Comparison of ENCODE assay signal across 27 cellular contexts in genomic region chr20:5160882-5161281, GRCh38. TPM values are rescaled to one million over a fixed set of nuclear protein-coding genes. Genes with fewer than 3 reads are reported as not detected.
A peak's percentile ranks its signal among the peaks of the same experiment; 100 is the strongest.
DNase-seq lines count a peak whose midpoint lies in the region; ATAC-seq and TF ChIP-seq lines count a peak whose summit lies in the region.
"Had no signal": no experiment of that assay in that cellular context is flagged by ENCODE, and none has a peak within 500 bp of the region (broad histone marks: within the 10 kb centered on the region; RNA-seq: fewer than 3 reads in every experiment).

No MANE protein-coding gene starts in this region.

- no peaks in the 10 kb centered on the region for H3K36me3 Mint-ChIP-seq in progenitor cell of endocrine pancreas (ENCODE audit: insufficient read depth)

- no peaks in the 10 kb centered on the region for H3K27me3 Mint-ChIP-seq in progenitor cell of endocrine pancreas

- in situ Hi-C loops in SK-MEL-5 (cut with HindIII; ENCODE audit: low pct_unique_long_range_greater_than_20kb, low sequenced_read_pairs), result no loop called here

- ATAC-seq in HG03521 (IDR thresholded peaks at IDR 0.05; ENCODE audit: unreplicated experiment), result no peak
- ATAC-seq: activated CD4-positive, CD25-positive, alpha-beta regulatory T cell treated with anti-CD3 and anti-CD28 coated beads, Interleukin-2, amount 50 U/mL, for 24 hours; activated CD8-positive, alpha-beta T cell treated with anti-CD3 and anti-CD28 coated beads, Interleukin-2, amount 10 ng/mL, durations not matched to agents 7 days and 5 days; body of pancreas; left cardiac atrium had no signal

- no peaks in the 10 kb centered on the region for H3K4me1 Mint-ChIP-seq in progenitor cell of endocrine pancreas (ENCODE audit: low read depth)

- no peaks in the 10 kb centered on the region for H3K9me3 Mint-ChIP-seq in progenitor cell of endocrine pancreas (ENCODE audit: low read depth)
- H3K9me3 Mint-ChIP-seq: H9 had no signal

- no peak for TF ChIP-seq CTCF in progenitor cell of endocrine pancreas (IDR thresholded peaks at IDR 0.05; ENCODE audit: unreplicated experiment)

- DNase-seq in CD1c-positive myeloid dendritic cell (ENCODE audit: extremely low spot score), result peak; percentile 59
- DNase-seq in Kasumi-1 (lab: John Stamatoyannopoulos, UW), result peak; percentile 37 to 44
- peak; percentile 46 for DNase-seq in SK-MEL-5 (ENCODE audit: low read depth, low spot score)
- peak; percentile 81 for DNase-seq in foreskin melanocyte
- no peak for DNase-seq in H4 (ENCODE audit: low spot score)
- no peak for DNase-seq in NAMALWA (ENCODE audit: low spot score)
- DNase-seq in progenitor cell of endocrine pancreas (ENCODE audit: low spot score, unreplicated experiment), result no peak
- DNase-seq: activated CD8-positive, alpha-beta T cell treated with anti-CD3 and anti-CD28 coated beads, Interleukin-2, amount 10 ng/mL, durations not matched to agents 7 days and 5 days; activated effector memory CD4-positive, alpha-beta T cell treated with anti-CD3 and anti-CD28 coated beads, Interleukin-2, amount 50 U/mL, for 16 hours; activated T-cell treated with anti-CD3 and anti-CD28 coated beads for 4 hours; body of pancreas; DMS53; GF-D8; H9; heart right ventricle; left cardiac atrium; mesenchymal stem cell; NCI-H1694; NCI-H2171; NCI-H524; NK-92 treated with Interleukin-12 subunit alpha and Interleukin-12 subunit beta, amount 100 ng/mL, for 24 hours; substantia nigra; SW 1271; T1000; upper lobe of right lung had no signal

- no peak overlapping the region for H3K4me3 Mint-ChIP-seq in progenitor cell of endocrine pancreas (ENCODE audit: low read depth)
- H3K4me3 Mint-ChIP-seq: activated CD8-positive, alpha-beta T cell treated with anti-CD3 and anti-CD28 coated beads, Interleukin-2, amount 10 ng/mL, durations not matched to agents 7 days and 5 days; H9 had no signal

- no peak overlapping the region for H3K27ac Mint-ChIP-seq in progenitor cell of endocrine pancreas
- H3K27ac Mint-ChIP-seq: activated CD8-positive, alpha-beta T cell treated with anti-CD3 and anti-CD28 coated beads, Interleukin-2, amount 10 ng/mL, durations not matched to agents 7 days and 5 days had no signal

RNA-seq across cellular contexts. Expression of gene CDS2, which starts 34.1 kb away (rescaled TPM):
- total RNA-seq in SK-MEL-5 (2014; rRNA removed; shearing (Covaris generic)), result 66.3 and 75.2 TPM in 2 replicates
- 42.6 and 64.2 TPM in 2 replicates for polyA plus RNA-seq in SK-MEL-5 (2015; cell fraction: cytosol; rRNA removed)
- 30.1 and 32.8 TPM in 2 replicates for polyA plus RNA-seq in SK-MEL-5 (2015; cell fraction: nucleus; rRNA removed)
- 22.2 and 22.6 TPM in 2 replicates for total RNA-seq in H4 (2014; rRNA removed; shearing (Covaris generic))
- total RNA-seq in progenitor cell of endocrine pancreas, result 52.3 and 57.5 TPM in 2 replicates

RNA-seq across cellular contexts. Expression of gene PCNA, which starts 41.1 kb away (rescaled TPM):
- total RNA-seq in SK-MEL-5 (2014; rRNA removed; shearing (Covaris generic)), result 247 and 249 TPM in 2 replicates
- 271 and 296 TPM in 2 replicates for polyA plus RNA-seq in SK-MEL-5 (2015; cell fraction: cytosol; rRNA removed)
- polyA plus RNA-seq in SK-MEL-5 (2015; cell fraction: nucleus; rRNA removed), result 126 and 138 TPM in 2 replicates
- 510 and 571 TPM in 2 replicates for total RNA-seq in H4 (2014; rRNA removed; shearing (Covaris generic))
- 123 and 126 TPM in 2 replicates for total RNA-seq in progenitor cell of endocrine pancreas

RNA-seq across cellular contexts. Expression of gene TMEM230, which starts 48.0 kb away (rescaled TPM):
- 391 and 428 TPM in 2 replicates for total RNA-seq in SK-MEL-5 (2014; rRNA removed; shearing (Covaris generic))
- polyA plus RNA-seq in SK-MEL-5 (2015; cell fraction: cytosol; rRNA removed), result 328 and 338 TPM in 2 replicates
- 113 and 143 TPM in 2 replicates for polyA plus RNA-seq in SK-MEL-5 (2015; cell fraction: nucleus; rRNA removed)
- total RNA-seq in H4 (2014; rRNA removed; shearing (Covaris generic)), result 149 and 196 TPM in 2 replicates
- total RNA-seq in progenitor cell of endocrine pancreas, result 80.7 and 82.8 TPM in 2 replicates

Comparison
In these comparisons a context has a peak if more than half of its experiments do, and no peak if none do; other contexts are left out.
1. DNase-seq: peak in CD1c-positive myeloid dendritic cell (single experiment), Kasumi-1 (2 of 2), SK-MEL-5 (single experiment) and foreskin melanocyte (single experiment); none in H4 (single experiment), NAMALWA (single experiment) and progenitor cell of endocrine pancreas (single experiment).